Comparison of ENCODE assay signal across 19 cellular contexts in genomic region chr17:17020821-17021193, GRCh38. TPM values are rescaled to one million over a fixed set of nuclear protein-coding genes. Genes with fewer than 3 reads are reported as not detected.
DNase-seq lines count a peak whose midpoint lies in the region; ATAC-seq and TF ChIP-seq lines count a peak whose summit lies in the region.
"Had no signal": no experiment of that assay in that cellular context is flagged by ENCODE, and none has a peak within 500 bp of the region (broad histone marks: within the 10 kb centered on the region; RNA-seq: fewer than 3 reads in every experiment).

No MANE protein-coding gene starts in this region.

- peaks cover 15 to 21% of the 10 kb centered on the region in 2 donors for H3K4me1 Mint-ChIP-seq in natural killer cell treated with Interleukin-12 subunit alpha and Interleukin-12 subunit beta and Interleukin-15 and Interleukin-18, amount 100 ng/mL, for 72 hours (ENCODE audit: low read depth in 2 of 2)
- peaks cover 5 to 15% of the 10 kb centered on the region in 2 donors for H3K4me1 Mint-ChIP-seq in natural killer cell
- H3K4me1 Mint-ChIP-seq in stimulated activated naive CD8-positive, alpha-beta T cell treated with anti-CD3 and anti-CD28 coated beads, Interleukin-15, amount 100 ng/mL, for 72 hours: peaks cover 29% of the 10 kb centered on the region
- H3K4me1 Mint-ChIP-seq: GM23338 had no signal

- H3K36me3 Mint-ChIP-seq in natural killer cell treated with Interleukin-12 subunit alpha and Interleukin-12 subunit beta and Interleukin-15 and Interleukin-18, amount 100 ng/mL, for 72 hours: no peaks in the 10 kb centered on the region
- H3K36me3 Mint-ChIP-seq in natural killer cell: no peaks in the 10 kb centered on the region
- H3K36me3 Mint-ChIP-seq: CD8-positive, alpha-beta memory T cell had no signal

- TF ChIP-seq CTCF in natural killer cell (IDR thresholded peaks at IDR 0.05): no peak

- no peak for ATAC-seq in natural killer cell treated with Interleukin-12 subunit alpha and Interleukin-12 subunit beta and Interleukin-15 and Interleukin-18, amount 100 ng/mL, for 72 hours
- ATAC-seq in natural killer cell: no peak
- peak; percentile 3 for ATAC-seq in left ventricle myocardium superior
- ATAC-seq in sciatic nerve: peak; percentile 2
- ATAC-seq in HG03108 (IDR thresholded peaks at IDR 0.05; ENCODE audit: unreplicated experiment): no peak
- no peak for ATAC-seq in stimulated activated naive CD8-positive, alpha-beta T cell treated with anti-CD3 and anti-CD28 coated beads, Interleukin-15, amount 100 ng/mL, for 72 hours
- ATAC-seq: activated T-cell treated with anti-CD3 and anti-CD28 coated beads, Interleukin-2, amount 50 U/mL, for 72 hours; PC-3 had no signal

- no peak overlapping the region for H3K27ac Mint-ChIP-seq in natural killer cell treated with Interleukin-12 subunit alpha and Interleukin-12 subunit beta and Interleukin-15 and Interleukin-18, amount 100 ng/mL, for 72 hours
- H3K27ac Mint-ChIP-seq in natural killer cell: no peak overlapping the region
- no peak overlapping the region for H3K27ac Mint-ChIP-seq in stimulated activated naive CD8-positive, alpha-beta T cell treated with anti-CD3 and anti-CD28 coated beads, Interleukin-15, amount 100 ng/mL, for 72 hours
- H3K27ac Mint-ChIP-seq: activated T-cell treated with anti-CD3 and anti-CD28 coated beads, Interleukin-2, amount 50 U/mL, for 72 hours; GM23338 had no signal

- no peaks in the 10 kb centered on the region for H3K27me3 Mint-ChIP-seq in natural killer cell treated with Interleukin-12 subunit alpha and Interleukin-12 subunit beta and Interleukin-15 and Interleukin-18, amount 100 ng/mL, for 72 hours
- no peaks in the 10 kb centered on the region for H3K27me3 Mint-ChIP-seq in natural killer cell (ENCODE audit: low read depth in 2 of 2)
- H3K27me3 Mint-ChIP-seq in stimulated activated naive CD8-positive, alpha-beta T cell treated with anti-CD3 and anti-CD28 coated beads, Interleukin-15, amount 100 ng/mL, for 72 hours: no peaks in the 10 kb centered on the region
- H3K27me3 Mint-ChIP-seq: CD8-positive, alpha-beta memory T cell had no signal

- no peaks in the 10 kb centered on the region for H3K9me3 Mint-ChIP-seq in natural killer cell treated with Interleukin-12 subunit alpha and Interleukin-12 subunit beta and Interleukin-15 and Interleukin-18, amount 100 ng/mL, for 72 hours
- no peaks in the 10 kb centered on the region for H3K9me3 Mint-ChIP-seq in natural killer cell
- H3K9me3 Mint-ChIP-seq in stimulated activated naive CD8-positive, alpha-beta T cell treated with anti-CD3 and anti-CD28 coated beads, Interleukin-15, amount 100 ng/mL, for 72 hours: no peaks in the 10 kb centered on the region
- H3K9me3 Mint-ChIP-seq: activated T-cell treated with anti-CD3 and anti-CD28 coated beads, Interleukin-2, amount 50 U/mL, for 72 hours; CD8-positive, alpha-beta memory T cell had no signal

- H3K4me3 Mint-ChIP-seq in natural killer cell treated with Interleukin-12 subunit alpha and Interleukin-12 subunit beta and Interleukin-15 and Interleukin-18, amount 100 ng/mL, for 72 hours: no peak overlapping the region
- no peak overlapping the region for H3K4me3 Mint-ChIP-seq in natural killer cell
- H3K4me3 Mint-ChIP-seq in stimulated activated naive CD8-positive, alpha-beta T cell treated with anti-CD3 and anti-CD28 coated beads, Interleukin-15, amount 100 ng/mL, for 72 hours: no peak overlapping the region
- H3K4me3 Mint-ChIP-seq: activated T-cell treated with anti-CD3 and anti-CD28 coated beads, Interleukin-2, amount 50 U/mL, for 72 hours; CD8-positive, alpha-beta memory T cell; GM23338 had no signal

- intact Hi-C loops in natural killer cell (cut with micrococcal nuclease) (no loop called here), left ventricle myocardium superior (cut with micrococcal nuclease) (no loop called here), sciatic nerve (cut with DNase I) (no loop called here)

- DNase-seq in natural killer cell treated with Interleukin-12 subunit alpha and Interleukin-12 subunit beta and Interleukin-15 and Interleukin-18, amount 100 ng/mL, for 72 hours (ENCODE audit: low spot score): peak; percentile 34
- DNase-seq in natural killer cell (no peak), left ventricle myocardium superior (no peak), sciatic nerve (ENCODE audit: low spot score) (no peak), SHP77 treated with DMSO at 0.1 percent for 48 hours (lab: John Stamatoyannopoulos, UW) (no peak), DMS114 treated with DMSO at 0.1 percent for 48 hours (lab: John Stamatoyannopoulos, UW; ENCODE audit: unreplicated experiment) (no peak)
- DNase-seq in stimulated activated naive CD8-positive, alpha-beta T cell treated with anti-CD3 and anti-CD28 coated beads, Interleukin-15, amount 100 ng/mL, for 72 hours: no peak
- DNase-seq: activated CD4-positive, alpha-beta T cell treated with anti-CD3 and anti-CD28 coated beads, Interleukin-2, amount 50 U/mL, for 4 hours; activated T-cell treated with anti-CD3 and anti-CD28 coated beads, Interleukin-2, amount 50 U/mL, for 72 hours; colonic mucosa; erythroblast; NCI-H2029 treated with DMSO at 0.1 percent for 48 hours; NCI-H526 treated with DMSO at 0.1 percent for 48 hours; PC-3 had no signal

RNA-seq across cellular contexts. Expression of gene MPRIP, which starts 21.4 kb away (rescaled TPM):
- total RNA-seq in natural killer cell treated with Interleukin-12 subunit alpha and Interleukin-12 subunit beta and Interleukin-15 and Interleukin-18, amount 100 ng/mL, for 72 hours: 100 to 1,000 TPM; 158 to 216 TPM
- total RNA-seq in natural killer cell (100 to 1,000 TPM; 225 to 272 (median 229) TPM), left ventricle myocardium superior (335 TPM), sciatic nerve (500 TPM)

RNA-seq across cellular contexts. Expression of gene TNFRSF13B, which starts 48.9 kb away (rescaled TPM):
- 1 to 10 TPM in 1 of 2 donors, not detected in 1; 2.3 TPM for total RNA-seq in natural killer cell treated with Interleukin-12 subunit alpha and Interleukin-12 subunit beta and Interleukin-15 and Interleukin-18, amount 100 ng/mL, for 72 hours
- total RNA-seq in natural killer cell: 1 to 10 TPM in 1 of 3 donors, under 1 TPM in 2; 0.70 to 7.7 (median 0.89) TPM
- total RNA-seq in left ventricle myocardium superior: not detected
- total RNA-seq in sciatic nerve: not detected
- total RNA-seq: activated T-cell treated with anti-CD3 and anti-CD28 coated beads, Interleukin-2, amount 50 U/mL, for 72 hours; CD8-positive, alpha-beta memory T cell; GM23338; M059J; PC-3; prostate gland had no signal

Comparison
In these comparisons a context has a peak if more than half of its experiments do, and no peak if none do; other contexts are left out.
1. ATAC-seq: peak in left ventricle myocardium superior (single experiment) and sciatic nerve (single experiment); none in natural killer cell treated with Interleukin-12 subunit alpha and Interleukin-12 subunit beta and Interleukin-15 and Interleukin-18, amount 100 ng/mL, for 72 hours (0 of 2), natural killer cell (0 of 3), HG03108 (single experiment) and stimulated activated naive CD8-positive, alpha-beta T cell treated with anti-CD3 and anti-CD28 coated beads, Interleukin-15, amount 100 ng/mL, for 72 hours (single experiment).